Comparison of ENCODE assay signal across 1 cellular context in genomic region chr20:43457640-43458421, GRCh38.
A peak's percentile ranks its signal among the peaks of the same experiment; 100 is the strongest.
TF ChIP-seq lines count a peak whose summit lies in the region.

Gene SRSF6, plus strand, starts transcription at chr20:43457896. Its CDS starts 138 bp downstream, at chr20:43458034.

TF ChIP-seq in HepG2, 621 proteins besides CTCF, POLR2A, EP300 and RAD21 (continued from another document and continues in another):
- no peak; the same call in 1 of the 2 replicates for TF ChIP-seq FOXO4 (CRISPR knock-in tag; conservative IDR thresholded peaks at IDR 0.05)
- peak; percentile 82; the same call in 1 of the 2 replicates for TF ChIP-seq THAP7 (CRISPR knock-in tag; IDR thresholded peaks at IDR 0.05)
- peak; percentile 33 for TF ChIP-seq SKI (IDR thresholded peaks at IDR 0.05; ENCODE audit: partially characterized antibody)
- TF ChIP-seq ZNF510 (CRISPR knock-in tag; IDR thresholded peaks at IDR 0.05; ENCODE audit: low read depth), result peak; percentile 98
- peak; percentile 93 for TF ChIP-seq CREB3 (CRISPR knock-in tag; IDR thresholded peaks at IDR 0.05)
- TF ChIP-seq RORA (CRISPR knock-in tag; IDR thresholded peaks at IDR 0.05), result peak; percentile 92; the same call in 1 of the 2 replicates
- TF ChIP-seq FOXC1 (CRISPR knock-in tag; IDR thresholded peaks at IDR 0.05; ENCODE audit: borderline replicate concordance), result peak; percentile 99
- no peak for TF ChIP-seq HOMEZ (CRISPR knock-in tag; IDR thresholded peaks at IDR 0.05; ENCODE audit: low read depth)
- peak; percentile 80 for TF ChIP-seq ZNF350 (CRISPR knock-in tag; IDR thresholded peaks at IDR 0.05; ENCODE audit: borderline replicate concordance, low read depth)
- peak; percentile 82; the same call in 1 of the 2 replicates for TF ChIP-seq ELK4 (CRISPR knock-in tag; IDR thresholded peaks at IDR 0.05; ENCODE audit: borderline replicate concordance)
- TF ChIP-seq ZNF646 (CRISPR knock-in tag; IDR thresholded peaks at IDR 0.05), result no peak; the same call in 1 of the 2 replicates
- TF ChIP-seq KDM1A (CRISPR knock-in tag; IDR thresholded peaks at IDR 0.05), result no peak
- TF ChIP-seq RXRB (CRISPR knock-in tag; IDR thresholded peaks at IDR 0.05; ENCODE audit: borderline replicate concordance), result peak; percentile 81
- TF ChIP-seq BRCA1 (CRISPR knock-in tag; IDR thresholded peaks at IDR 0.05), result peak; percentile 98
- TF ChIP-seq ZMYM3 (CRISPR knock-in tag; IDR thresholded peaks at IDR 0.05), result peak; percentile 59; the same call in 1 of the 2 replicates
- peak; percentile 58 for TF ChIP-seq ATF5 (CRISPR knock-in tag; IDR thresholded peaks at IDR 0.05; ENCODE audit: low read depth)
- TF ChIP-seq GATAD2A (CRISPR knock-in tag; IDR thresholded peaks at IDR 0.05), result no peak
- peak; percentile 95; the same call in 1 of the 2 replicates for TF ChIP-seq ZSCAN9 (CRISPR knock-in tag; IDR thresholded peaks at IDR 0.05; ENCODE audit: borderline replicate concordance)
- peak; percentile 72 for TF ChIP-seq XRCC5 (optimal IDR thresholded peaks at IDR 0.05; ENCODE audit: low read length)
- peak; percentile 99 for TF ChIP-seq ZFX (CRISPR knock-in tag; IDR thresholded peaks at IDR 0.05; ENCODE audit: low read depth)
- no peak; the same call in 1 of the 2 replicates for TF ChIP-seq RFX5 (IDR thresholded peaks at IDR 0.05; ENCODE audit: low read depth, low read length)
- peak; percentile 99 for TF ChIP-seq ZNF354B (CRISPR knock-in tag; IDR thresholded peaks at IDR 0.05)
- no peak for TF ChIP-seq GPBP1L1 (CRISPR knock-in tag; IDR thresholded peaks at IDR 0.05)
- no peak for TF ChIP-seq PHF5A (CRISPR knock-in tag; IDR thresholded peaks at IDR 0.05; ENCODE audit: low read depth, unreplicated experiment)
- TF ChIP-seq ZNF7 (CRISPR knock-in tag; IDR thresholded peaks at IDR 0.05), result peak; percentile 68
- TF ChIP-seq THAP9 (CRISPR knock-in tag; IDR thresholded peaks at IDR 0.05; ENCODE audit: borderline replicate concordance), result peak; percentile 91
- peak; percentile 75 for TF ChIP-seq FOXP4 (CRISPR knock-in tag; IDR thresholded peaks at IDR 0.05)
- no peak for TF ChIP-seq CSRNP2 (CRISPR knock-in tag; conservative IDR thresholded peaks at IDR 0.05; ENCODE audit: low read depth)
- TF ChIP-seq ZGPAT (CRISPR knock-in tag; IDR thresholded peaks at IDR 0.05), result peak; percentile 99
- TF ChIP-seq EEA1 (CRISPR knock-in tag; IDR thresholded peaks at IDR 0.05; ENCODE audit: borderline replicate concordance), result peak; percentile 100
